In genomic region chr19:1249990-1250298, GRCh38 we compare ENCODE assay signal across 1 cellular context.
TF ChIP-seq lines count a peak whose summit lies in the region.

No MANE protein-coding gene starts in this region.

TF ChIP-seq in SK-N-SH, 30 proteins besides CTCF, POLR2A, EP300 and RAD21 (continued from another document):
- TF ChIP-seq, protein P1, sequence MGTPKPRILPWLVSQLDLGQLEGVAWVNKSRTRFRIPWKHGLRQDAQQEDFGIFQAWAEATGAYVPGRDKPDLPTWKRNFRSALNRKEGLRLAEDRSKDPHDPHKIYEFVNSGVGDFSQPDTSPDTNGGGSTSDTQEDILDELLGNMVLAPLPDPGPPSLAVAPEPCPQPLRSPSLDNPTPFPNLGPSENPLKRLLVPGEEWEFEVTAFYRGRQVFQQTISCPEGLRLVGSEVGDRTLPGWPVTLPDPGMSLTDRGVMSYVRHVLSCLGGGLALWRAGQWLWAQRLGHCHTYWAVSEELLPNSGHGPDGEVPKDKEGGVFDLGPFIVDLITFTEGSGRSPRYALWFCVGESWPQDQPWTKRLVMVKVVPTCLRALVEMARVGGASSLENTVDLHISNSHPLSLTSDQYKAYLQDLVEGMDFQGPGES (IDR thresholded peaks at IDR 0.05; ENCODE audit: low read depth, low read length) = no peak
